8 cellular contexts compared by ENCODE assay signal in genomic region chr19:10960314-10961072, GRCh38. TPM values are rescaled to one million over a fixed set of nuclear protein-coding genes. Genes with fewer than 3 reads are reported as not detected.
DNase-seq lines count a peak whose midpoint lies in the region; ATAC-seq and TF ChIP-seq lines count a peak whose summit lies in the region.

Gene SMARCA4 (plus strand): TSS chr19:10961030. CDS start chr19:10984152, 23,122 bp downstream.

- no peak for TF ChIP-seq CTCF in AG09309 (IDR thresholded peaks at IDR 0.05; ENCODE audit: control insufficient read depth, insufficient read depth, low read depth, low read length, missing control alignments)

- ATAC-seq in GM19035 (IDR thresholded peaks at IDR 0.05; ENCODE audit: unreplicated experiment) (peak; percentile 79), HG03378 (IDR thresholded peaks at IDR 0.05; ENCODE audit: unreplicated experiment) (peak; percentile 52)

- DNase-seq in AG09309 (ENCODE audit: low read depth): peak; percentile 73
- peak; percentile 89 for DNase-seq in NCI-H460 (ENCODE audit: extremely low read depth, low read depth)
- DNase-seq in activated CD4-positive, CD25-positive, alpha-beta regulatory T cell treated with anti-CD3 and anti-CD28 coated beads, Interleukin-2, amount 50 U/mL, for 72 hours: peak; percentile 99
- DNase-seq in cerebellar cortex (ENCODE audit: low spot score): peak; percentile 92
- DNase-seq in islet precursor cell: peak; percentile 96
- peak; percentile 98 for DNase-seq in stimulated activated CD4-positive, alpha-beta T cell treated with anti-CD3 and anti-CD28 coated beads, Interleukin-12 subunit alpha, Interleukin-12 subunit beta, amount 100 ng/mL, for 4 hours

- peak within 1 kb of the TSS; percentile 80 for H3K4me3 ChIP-seq in AG09309 (ENCODE audit: control insufficient read depth, low read depth, low read length)

RNA-seq across cellular contexts. Expression of gene SMARCA4, which starts in this region (rescaled TPM):
- total RNA-seq in NCI-H460 (2014; rRNA removed; shearing (Covaris generic)): 52.7 and 53.4 TPM in 2 replicates
- polyA plus RNA-seq in NCI-H460 (2014; cell fraction: nucleus; rRNA removed): 49.6 and 62.1 TPM in 2 replicates

Comparison
In these comparisons a context has a peak if more than half of its experiments do, and no peak if none do; other contexts are left out.
1. Peak in every context shown above with its lines: DNase-seq, ATAC-seq and H3K4me3 ChIP-seq.